In the genomic region with DNA sequence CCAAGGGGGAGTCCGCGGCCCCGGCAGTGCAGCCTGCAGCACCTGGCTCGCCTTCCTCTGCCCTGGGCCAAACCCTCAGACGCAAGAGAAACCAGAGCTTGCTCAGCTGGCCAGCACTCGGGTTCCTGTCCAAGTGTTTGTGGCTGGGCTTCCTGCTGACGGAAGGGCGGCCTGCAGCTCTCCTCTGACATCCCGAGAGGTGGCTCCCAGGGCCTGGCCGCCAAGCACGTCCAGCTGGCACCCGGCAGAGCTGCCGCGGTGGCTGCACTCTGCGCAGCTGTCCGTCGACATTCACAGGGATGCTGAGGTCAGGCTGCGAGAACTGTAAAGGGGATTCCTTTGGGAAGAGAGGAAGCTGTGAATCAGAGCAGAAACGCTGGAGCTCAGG, we compare ENCODE assay signal across 8 cellular contexts.
DNase-seq lines count a peak whose midpoint lies in the region; ATAC-seq and TF ChIP-seq lines count a peak whose summit lies in the region.

No MANE protein-coding gene starts in this region.

- no peaks in the 10 kb centered on the region for H3K23me2 ChIP-seq in H9 (ENCODE audit: insufficient read length, low read depth, low read length, poor library complexity, severe bottlenecking)

- H3K27me3 ChIP-seq in H9 (ENCODE audit: insufficient read depth, low read length) (no peaks in the 10 kb centered on the region), ascending aorta (no peaks in the 10 kb centered on the region), spleen (replicated peaks in 1 of 7) (peaks cover 0 to 20% (median 0%) of the 10 kb centered on the region in 7 donors)

- TF ChIP-seq CTCF in H9 (conservative IDR thresholded peaks at IDR 0.05) (no peak), ascending aorta (IDR thresholded peaks at IDR 0.05) (no peak), spleen (IDR thresholded peaks at IDR 0.05 in 8 of 11, conservative IDR thresholded peaks at IDR 0.05 in 3 of 11) (no peak)

- no peak overlapping the region for H3T11ph ChIP-seq in H9 (ENCODE audit: low read length)

- H3K36me3 ChIP-seq in ascending aorta (no peaks in the 10 kb centered on the region), spleen (no peaks in the 10 kb centered on the region)

- H3K14ac ChIP-seq in H9 (ENCODE audit: insufficient read depth, low read length): peak overlapping the region; percentile 21; the same call in 1 of the 2 replicates

- no peak overlapping the region for H3K4ac ChIP-seq in H9 (ENCODE audit: low read depth, low read length)

- no peak overlapping the region for H3K23ac ChIP-seq in H9 (ENCODE audit: insufficient read length, low read depth, low read length)

- no peak for TF ChIP-seq POLR2A in spleen (IDR thresholded peaks at IDR 0.05)

- H4K20me1 ChIP-seq in H9 (ENCODE audit: control insufficient read depth, insufficient read depth, insufficient read length): no peaks in the 10 kb centered on the region

- ATAC-seq in HG02973 (IDR thresholded peaks at IDR 0.05; ENCODE audit: unreplicated experiment) (no peak), HG03196 (IDR thresholded peaks at IDR 0.05; ENCODE audit: unreplicated experiment) (no peak), HG03135 (IDR thresholded peaks at IDR 0.05; ENCODE audit: unreplicated experiment) (no peak)

- H3K4me2 ChIP-seq in H9 (ENCODE audit: insufficient read depth, insufficient read length, low read length): no peak overlapping the region

- H3K9me3 ChIP-seq in H9 (ENCODE audit: control insufficient read depth, low read depth, low read length): no peaks in the 10 kb centered on the region
- H3K9me3 ChIP-seq in ascending aorta: no peaks in the 10 kb centered on the region
- no peaks in the 10 kb centered on the region for H3K9me3 ChIP-seq in spleen

- H2BK5ac ChIP-seq in H9 (ENCODE audit: insufficient read length, low read length): no peak overlapping the region

- no peak overlapping the region for H2BK15ac ChIP-seq in H9 (ENCODE audit: low read depth, low read length)

- no peaks in the 10 kb centered on the region for H3K36me3 Mint-ChIP-seq in H9 (ENCODE audit: insufficient read depth in 1 of 3, low read depth in 3 of 3)

- no CpG with 5 or more reads among the region's 19 CpGs for WGBS in H9 (ENCODE audit: extremely low coverage, insufficient read length, low lambda C conversion rate)
- WGBS in spleen, 5 donors: 8 to 9% (median 9%) methylated on average over 7 to 19 of the region's 19 CpGs

- no peak overlapping the region for H4K5ac ChIP-seq in H9 (ENCODE audit: insufficient read length, low read depth, low read length)

- peaks cover 20 to 45% of the 10 kb centered on the region in 2 experiments for H3K4me1 Mint-ChIP-seq in H9

- intact Hi-C loops in ascending aorta (cut with DNase I) (no loop called here), spleen (cut with DNase I; ENCODE audit: low total_unique reads) (loop anchor here (10.0 kb wide), 1 partner anchor 71 kb away; no protein-coding TSS in a partner anchor)

- H2AFZ ChIP-seq in H9 (ENCODE audit: low read length): no peak overlapping the region

- H2BK120ac ChIP-seq in H9 (ENCODE audit: low read depth, low read length, poor library complexity, severe bottlenecking): no peak overlapping the region

- no peak overlapping the region for H2BK12ac ChIP-seq in H9 (ENCODE audit: insufficient read length, low read depth, low read length)

- no peak overlapping the region for H4K91ac ChIP-seq in H9 (ENCODE audit: insufficient read length, low read depth, low read length)

- H3K79me2 ChIP-seq in H9 (ENCODE audit: insufficient read depth, low read length): no peaks in the 10 kb centered on the region

- no peak overlapping the region for H3K9ac ChIP-seq in H9 (ENCODE audit: extremely low read depth, insufficient read length, low read length)

- H2BK20ac ChIP-seq in H9 (ENCODE audit: low read depth, low read length, poor library complexity, severe bottlenecking): no peak overlapping the region

- no peak overlapping the region for H4K8ac ChIP-seq in H9 (replicated peaks; ENCODE audit: insufficient read length, low read depth, low read length)

- no peaks in the 10 kb centered on the region for H3K79me1 ChIP-seq in H9 (ENCODE audit: insufficient read depth, low read depth, low read length, poor library complexity, severe bottlenecking)

- H3K27ac ChIP-seq in H9 (ENCODE audit: insufficient read length, low read depth, low read length) (no peak overlapping the region), ascending aorta (peak overlapping the region; percentile 31 to 50), spleen (peak overlapping the region in 6 of 8 donors; percentile 26 to 72 (median 62))

- peak overlapping the region in 1 of 3 experiments; percentile 87; a peak in 2 of 7 replicates for H3K27ac Mint-ChIP-seq in H9

- no peak overlapping the region for H3K18ac ChIP-seq in H9 (ENCODE audit: insufficient read length, low read depth, low read length)

- H3K9me3 Mint-ChIP-seq in H9: no peaks in the 10 kb centered on the region; a peak in 1 of 5 replicates

- peaks cover 20% of the 10 kb centered on the region for H3K27me3 Mint-ChIP-seq in H9 (ENCODE audit: low read depth)

- H3K4me1 ChIP-seq in H9 (ENCODE audit: insufficient read depth, low read length): no peaks in the 10 kb centered on the region
- H3K4me1 ChIP-seq in ascending aorta: peaks cover 4 to 26% of the 10 kb centered on the region in 2 donors
- H3K4me1 ChIP-seq in spleen: peaks cover 10 to 57% (median 46%) of the 10 kb centered on the region in 6 donors

- H3K4me3 Mint-ChIP-seq in H9: no peak overlapping the region

- no peak overlapping the region for H2AK5ac ChIP-seq in H9 (ENCODE audit: insufficient read length, low read length)

- H3K4me3 ChIP-seq in ascending aorta (peak overlapping the region in 1 of 2 donors; percentile 12), spleen (peak overlapping the region in 1 of 8 donors; percentile 4)

- peak; percentile 30 for DNase-seq in H9
- peak; percentile 65 to 87 for DNase-seq in ascending aorta (ENCODE audit: low spot score in 2 of 2)
- DNase-seq in hippocampal formation (lab: John Stamatoyannopoulos, UW): peak; percentile 25 to 41
- peak; percentile 90 for DNase-seq in spleen
- no peak for DNase-seq in activated CD4-positive, alpha-beta T cell treated with anti-CD3 and anti-CD28 coated beads for 48 hours

- no peak overlapping the region for H3K56ac ChIP-seq in H9 (ENCODE audit: insufficient read length, low read depth, low read length)
